Comparison of ENCODE assay signal across 7 cellular contexts in the genomic region with DNA sequence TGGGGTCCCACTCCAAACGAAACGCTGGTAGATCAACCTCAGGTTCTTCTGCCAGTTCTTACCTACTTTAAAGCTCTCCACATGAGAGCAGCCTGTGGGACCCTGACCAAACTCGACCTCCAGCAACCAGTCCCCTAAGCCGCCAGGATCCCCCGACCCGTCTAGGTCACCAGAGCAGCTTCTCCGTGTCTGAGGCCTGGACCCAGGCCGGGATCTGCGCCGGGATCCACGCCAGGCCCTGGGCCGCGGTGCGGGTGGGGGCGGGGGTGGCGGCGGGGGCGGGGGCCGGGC. TPM values are rescaled to one million over a fixed set of nuclear protein-coding genes. Genes with fewer than 3 reads are reported as not detected.
A peak's percentile ranks its signal among the peaks of the same experiment; 100 is the strongest.
DNase-seq lines count a peak whose midpoint lies in the region; ATAC-seq and TF ChIP-seq lines count a peak whose summit lies in the region.

No MANE protein-coding gene starts in this region.

- H3K9me2 ChIP-seq in PC-3 (replicated peaks; ENCODE audit: low read length): no peaks in the 10 kb centered on the region

- H3K27me3 ChIP-seq in PC-3 (ENCODE audit: low read length) (no peaks in the 10 kb centered on the region), smooth muscle cell (ENCODE audit: low read depth) (no peaks in the 10 kb centered on the region)

- intact Hi-C loops in PC-3 (cut with micrococcal nuclease): no loop called here

- DNase-seq in PC-3: no peak
- DNase-seq in fibroblast of pulmonary artery (ENCODE audit: low read depth): no peak
- no peak for DNase-seq in smooth muscle cell (lab: John Stamatoyannopoulos, UW; ENCODE audit: unreplicated experiment)
- no peak for DNase-seq in GM10266 (ENCODE audit: extremely low spot score)

- no TSS peak for BruUV-seq in PC-3 (replicated peaks; lab: Mats Ljungman, UMichigan)

- ATAC-seq in GM21390 (IDR thresholded peaks at IDR 0.05; ENCODE audit: unreplicated experiment) (peak; percentile 1), PC-3 (no peak), GM21619 (IDR thresholded peaks at IDR 0.05; ENCODE audit: unreplicated experiment) (no peak), HG03159 (IDR thresholded peaks at IDR 0.05; ENCODE audit: unreplicated experiment) (no peak)

- TF ChIP-seq CTCF in PC-3 (conservative IDR thresholded peaks at IDR 0.05; ENCODE audit: low read depth, low read length) (no peak), fibroblast of pulmonary artery (IDR thresholded peaks at IDR 0.05; ENCODE audit: low read length, missing control alignments) (no peak), smooth muscle cell (IDR thresholded peaks at IDR 0.05; ENCODE audit: borderline replicate concordance, insufficient read depth, poor library complexity, severe bottlenecking) (no peak), GM10266 (IDR thresholded peaks at IDR 0.05; ENCODE audit: control insufficient read depth, insufficient read depth, low read depth, missing control alignments) (no peak)

- no peak overlapping the region for H3K4me3 ChIP-seq in PC-3 (ENCODE audit: low read length)
- peak overlapping the region; percentile 38 for H3K4me3 ChIP-seq in fibroblast of pulmonary artery (replicated peaks; ENCODE audit: low read depth, low read length)
- peak overlapping the region; percentile 71 for H3K4me3 ChIP-seq in smooth muscle cell

- no peak overlapping the region for H3K27ac ChIP-seq in PC-3 (ENCODE audit: low read length)
- peak overlapping the region; percentile 49 for H3K27ac ChIP-seq in smooth muscle cell (ENCODE audit: low read depth)

- CTCF ChIA-PET in PC-3 (lab: Charles Lee): no interaction called here

- POLR2A ChIA-PET in PC-3 (lab: Charles Lee; ENCODE audit: unreplicated experiment): no interaction called here

- H3K9ac ChIP-seq in PC-3 (ENCODE audit: low read length) (no peak overlapping the region), smooth muscle cell (ENCODE audit: low read depth) (no peak overlapping the region)

- H3K4me1 ChIP-seq in PC-3 (ENCODE audit: insufficient read depth, low read length) (peaks cover 5% of the 10 kb centered on the region; the same call in 1 of the 2 replicates), smooth muscle cell (ENCODE audit: low read depth) (no peaks in the 10 kb centered on the region)

- WGBS in smooth muscle cell (ENCODE audit: low lambda C conversion rate): 34% methylated on average over 15 of the region's 19 CpGs

- 0 out of 2 replicates have a peak overlapping the region, but pooled peaks have one; percentile 55 for H2AFZ ChIP-seq in PC-3 (ENCODE audit: low read length)
- no peak overlapping the region for H2AFZ ChIP-seq in smooth muscle cell (ENCODE audit: low read depth)

- no peaks in the 10 kb centered on the region for H3K79me2 ChIP-seq in PC-3 (ENCODE audit: low read length)
- H3K79me2 ChIP-seq in smooth muscle cell (ENCODE audit: low read depth): no peaks in the 10 kb centered on the region

- peak overlapping the region; percentile 37; the same call in 1 of the 2 replicates for H3K4me2 ChIP-seq in PC-3 (ENCODE audit: low read length)
- peak overlapping the region; percentile 89 for H3K4me2 ChIP-seq in smooth muscle cell

- no peaks in the 10 kb centered on the region for H3F3A ChIP-seq in PC-3 (ENCODE audit: low read length, unreplicated experiment)
- H3F3A ChIP-seq in smooth muscle cell (ENCODE audit: low read depth): no peaks in the 10 kb centered on the region

- no peaks in the 10 kb centered on the region for H4K20me1 ChIP-seq in PC-3 (ENCODE audit: low read length)
- H4K20me1 ChIP-seq in smooth muscle cell (ENCODE audit: low read depth): no peaks in the 10 kb centered on the region

- H3K36me3 ChIP-seq in PC-3 (ENCODE audit: low read depth, low read length): no peaks in the 10 kb centered on the region
- no peaks in the 10 kb centered on the region for H3K36me3 ChIP-seq in smooth muscle cell (ENCODE audit: low read depth)

- H3K9me3 ChIP-seq in PC-3 (ENCODE audit: low read length) (no peaks in the 10 kb centered on the region), smooth muscle cell (replicated peaks; ENCODE audit: low read depth) (no peaks in the 10 kb centered on the region)

RNA-seq across cellular contexts. Expression of gene USP51, which starts 1.4 kb away (rescaled TPM):
- total RNA-seq in PC-3 (2014; rRNA removed) (0.22 TPM in 1 of 2 replicates, not detected in the other), smooth muscle cell (1.2 and 1.7 TPM in 2 replicates)
- polyA plus RNA-seq in smooth muscle cell: 0.37 and 1.5 TPM in 2 replicates

RNA-seq across cellular contexts. Expression of gene MAGEH1, which starts 36.3 kb away (rescaled TPM):
- total RNA-seq in PC-3 (2014; rRNA removed) (2.4 and 2.7 TPM in 2 replicates), smooth muscle cell (81.3 and 97.4 TPM in 2 replicates)
- 66.0 and 95.8 TPM in 2 replicates for polyA plus RNA-seq in smooth muscle cell

Comparison
In these comparisons a context has a peak if more than half of its experiments do, and no peak if none do; other contexts are left out.
1. RNA of gene MAGEH1, which starts 36.3 kb away (total RNA-seq): 81.3 to 97.4 TPM in smooth muscle cell; 2.4 to 2.7 TPM in PC-3; every median in the first group is over 10 times any median in the second.